17 cellular contexts compared by ENCODE assay signal in the genomic region with DNA sequence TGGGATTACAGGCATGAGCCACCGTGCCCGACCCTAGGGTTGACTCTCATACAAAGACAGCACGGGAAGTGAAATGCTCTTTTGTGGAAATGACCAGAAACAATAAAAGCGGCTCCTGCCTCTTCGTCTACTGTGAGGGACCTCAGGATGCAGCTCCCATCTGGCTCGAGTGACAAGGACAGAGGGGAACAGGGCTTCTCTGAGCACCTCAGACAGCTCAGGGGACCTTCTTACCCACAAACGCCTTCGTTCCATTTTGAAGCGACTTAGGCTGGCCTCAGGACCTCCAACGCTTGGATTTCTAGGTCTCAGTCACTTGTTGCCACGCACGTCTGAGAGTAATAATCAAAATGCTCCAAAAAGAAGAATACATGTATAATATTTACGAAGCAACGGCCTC. TPM values are rescaled to one million over a fixed set of nuclear protein-coding genes. Genes with fewer than 3 reads are reported as not detected.
DNase-seq lines count a peak whose midpoint lies in the region; ATAC-seq, FAIRE-seq and TF ChIP-seq lines count a peak whose summit lies in the region.
"Had no signal": no experiment of that assay in that cellular context is flagged by ENCODE, and none has a peak within 500 bp of the region (broad histone marks: within the 10 kb centered on the region; RNA-seq: fewer than 3 reads in every experiment).

No MANE protein-coding gene starts in this region.

- H3K4me1 ChIP-seq in A549 (peaks cover 45% of the 10 kb centered on the region; the same call in 2 of the 3 replicates), A673 (ENCODE audit: insufficient read depth, low read length, poor library complexity, severe bottlenecking) (peaks cover 7% of the 10 kb centered on the region), Panc1 (ENCODE audit: control insufficient read depth, insufficient read depth, low read length) (peaks cover 10% of the 10 kb centered on the region), osteoblast (ENCODE audit: insufficient read depth, low read length) (no peaks in the 10 kb centered on the region)

- intact Hi-C loops in A673 (cut with micrococcal nuclease; ENCODE audit: unreplicated experiment), result no loop called here
- intact Hi-C loops in Panc1 (cut with micrococcal nuclease; ENCODE audit: unreplicated experiment), result no loop called here

- H3K4me3 ChIP-seq in A549 (peak overlapping the region; percentile 90), A673 (ENCODE audit: low read depth, low read length, poor library complexity, severe bottlenecking) (peak overlapping the region; percentile 26), Panc1 (ENCODE audit: low read depth in 2 of 2, low read length in 2 of 2) (peak overlapping the region; percentile 61 to 63), osteoblast (ENCODE audit: insufficient read depth, low read length) (no peak overlapping the region)
- H3K4me3 ChIP-seq: BLaER1, GM23338 had no signal

- H3K27me3 ChIP-seq in A673 (replicated peaks; ENCODE audit: insufficient read depth, low read depth, low read length, poor library complexity) (no peaks in the 10 kb centered on the region), Panc1 (ENCODE audit: control insufficient read depth, insufficient read depth, low read length) (no peaks in the 10 kb centered on the region), osteoblast (ENCODE audit: insufficient read depth, low read length) (no peaks in the 10 kb centered on the region)
- H3K27me3 ChIP-seq: BLaER1 had no signal

- BruUV-seq in A673 (replicated peaks; lab: Mats Ljungman, UMichigan) (no TSS peak), Panc1 (replicated peaks; lab: Mats Ljungman, UMichigan) (no TSS peak)

- WGBS in A549 (ENCODE audit: missing lambda C conversion rate), result 90% methylated on average over 14 of the region's 14 CpGs

- POLR2A ChIA-PET in A549 (lab: Yijun Ruan, JAX) (interaction anchor here (1.3 to 1.6 kb wide), 2 partner anchors 36 to 48 kb away, joined by 3 to 4 read pairs; partner anchors contain the start of genes ZNF280A and ZNF280B), A673 (lab: Charles Lee; ENCODE audit: low non-redundant PET) (no interaction called here), Panc1 (lab: Charles Lee) (no interaction called here)

- no peak overlapping the region for H3K27ac Mint-ChIP-seq in osteocyte (ENCODE audit: unreplicated experiment)
- H3K27ac Mint-ChIP-seq: CD14-positive monocyte; CD4-positive, alpha-beta memory T cell; GM23338 had no signal

- H3K4me2 ChIP-seq in A549, result peak overlapping the region; percentile 73
- no peak overlapping the region for H3K4me2 ChIP-seq in osteoblast (ENCODE audit: insufficient read depth, low read length)
- H3K4me2 ChIP-seq: BLaER1, GM23338 had no signal

- no peak for TF ChIP-seq POLR2A in A549 (IDR thresholded peaks at IDR 0.05; ENCODE audit: low read length)

- no peaks in the 10 kb centered on the region for H3K36me3 Mint-ChIP-seq in osteocyte (ENCODE audit: unreplicated experiment)
- H3K36me3 Mint-ChIP-seq: CD14-positive monocyte; CD4-positive, alpha-beta memory T cell had no signal

- H3K9me3 Mint-ChIP-seq in osteocyte (ENCODE audit: unreplicated experiment), result no peaks in the 10 kb centered on the region
- H3K9me3 Mint-ChIP-seq: CD4-positive, alpha-beta memory T cell had no signal

- no peaks in the 10 kb centered on the region for H4K20me1 ChIP-seq in osteoblast (ENCODE audit: insufficient read depth, low read length)
- H4K20me1 ChIP-seq: BLaER1 had no signal

- TF ChIP-seq CTCF in A549 (IDR thresholded peaks at IDR 0.05) (no peak), A673 (conservative IDR thresholded peaks at IDR 0.05; ENCODE audit: low read depth, low read length) (no peak), Panc1 (IDR thresholded peaks at IDR 0.05) (no peak), osteoblast (IDR thresholded peaks at IDR 0.05; ENCODE audit: extremely low read depth, low read depth, low read length) (no peak), osteocyte (IDR thresholded peaks at IDR 0.05) (no peak)

- H3K9me3 ChIP-seq in A549, result no peaks in the 10 kb centered on the region
- no peaks in the 10 kb centered on the region for H3K9me3 ChIP-seq in A673 (ENCODE audit: low read depth, low read length, poor library complexity, severe bottlenecking)
- no peaks in the 10 kb centered on the region for H3K9me3 ChIP-seq in Panc1 (ENCODE audit: control insufficient read depth, insufficient read depth, low read depth, low read length)
- no peaks in the 10 kb centered on the region for H3K9me3 ChIP-seq in osteoblast (ENCODE audit: low read depth, low read length)

- ATAC-seq in A549 (no peak), Panc1 (no peak)
- ATAC-seq: GM23338 had no signal

- FAIRE-seq in A549 (lab: Jason Lieb, UNC), result no peak
- FAIRE-seq: A204.1, H54 had no signal

- DNase-seq in A549 (ENCODE audit: low read depth in 1 of 2, low spot score in 1 of 2) (no peak), A673 (ENCODE audit: low spot score) (no peak), Panc1 (ENCODE audit: low read depth, low spot score) (no peak), osteoblast (ENCODE audit: insufficient read length, low spot score, missing footprints) (peak; percentile 66), osteocyte (ENCODE audit: extremely low spot score, unreplicated experiment) (no peak), SW480 (ENCODE audit: low spot score) (no peak)
- DNase-seq: Calu3; CD4-positive, alpha-beta memory T cell; DMS79 treated with DMSO at 0.1 percent for 48 hours; GF-D8; HCEC 1CT had no signal

- H3K36me3 ChIP-seq in A673 (ENCODE audit: insufficient read depth, low read length, poor library complexity, severe bottlenecking) (no peaks in the 10 kb centered on the region), Panc1 (ENCODE audit: control insufficient read depth, insufficient read depth, low read length) (peaks cover 3% of the 10 kb centered on the region; the same call in 1 of the 2 replicates), osteoblast (ENCODE audit: insufficient read depth, low read length) (no peaks in the 10 kb centered on the region)
- H3K36me3 ChIP-seq: BLaER1 had no signal

- CTCF ChIA-PET in A549 (lab: Yijun Ruan, JAX) (interaction anchor here (0.6 to 0.7 kb wide), 3 partner anchors 12 to 478 kb away, joined by 3 to 4 read pairs (median 3); no protein-coding TSS in a partner anchor), A673 (lab: Charles Lee) (no interaction called here), Panc1 (lab: Charles Lee) (no interaction called here)

- H3K27me3 Mint-ChIP-seq in osteocyte (ENCODE audit: unreplicated experiment), result peaks cover 9% of the 10 kb centered on the region
- H3K27me3 Mint-ChIP-seq: CD4-positive, alpha-beta memory T cell had no signal

- no peaks in the 10 kb centered on the region for H3K79me2 ChIP-seq in osteoblast (ENCODE audit: insufficient read depth, low read length)

- no peak overlapping the region for H3K4me3 Mint-ChIP-seq in osteocyte (ENCODE audit: unreplicated experiment)
- H3K4me3 Mint-ChIP-seq: CD14-positive monocyte; CD4-positive, alpha-beta memory T cell; GM23338 had no signal

- H3K27ac ChIP-seq in A549 (peak overlapping the region; percentile 96 to 99), A673 (ENCODE audit: low read depth, low read length, poor library complexity, severe bottlenecking) (no peak overlapping the region), Panc1 (ENCODE audit: low read length) (peak overlapping the region; percentile 84), osteoblast (ENCODE audit: low read depth, low read length) (no peak overlapping the region)
- H3K27ac ChIP-seq: BLaER1 had no signal

- TF ChIP-seq RAD21 in A549 (conservative IDR thresholded peaks at IDR 0.05 in 1 of 2, IDR thresholded peaks at IDR 0.05 in 1 of 2), result no peak

- no peak for TF ChIP-seq EP300 in A549 (IDR thresholded peaks at IDR 0.05)

- in situ Hi-C loops in Panc1 (cut with HindIII; ENCODE audit: low pct_unique_long_range_greater_than_20kb, low sequenced_read_pairs), result no loop called here

- H3K4me1 Mint-ChIP-seq in osteocyte (ENCODE audit: unreplicated experiment), result no peaks in the 10 kb centered on the region
- H3K4me1 Mint-ChIP-seq: GM23338 had no signal

- no peak overlapping the region for H2AFZ ChIP-seq in osteoblast (ENCODE audit: low read length)
- H2AFZ ChIP-seq: GM23338 had no signal

TF ChIP-seq in A549, 52 proteins besides CTCF, POLR2A, EP300 and RAD21 (continues in another document):
- TF ChIP-seq HOXB5 (CRISPR knock-in tag; IDR thresholded peaks at IDR 0.05) (no peak), ZFP36 (IDR thresholded peaks at IDR 0.05; ENCODE audit: borderline replicate concordance, partially characterized antibody) (no peak)

RNA-seq across cellular contexts. Expression of gene PRAME, which starts 2.5 kb away (rescaled TPM):
- polyA plus RNA-seq in A549 (2011; rRNA removed) (173 and 228 TPM in 2 replicates), A549 (2017; fragmentation: RNase III; extraction: RNeasy Plus Mini Kit Qiagen cat#74134 plus additional on column Dnase treatment) (112 to 143 TPM (median 130 TPM) in 3 replicates)
- polyA plus RNA-seq in A549 (2012; cell fraction: cytosol; rRNA removed), result 136 and 155 TPM in 2 replicates
- 271 and 295 TPM in 2 replicates for polyA plus RNA-seq in A549 (2012; cell fraction: nucleus; rRNA removed)
- 111 and 127 TPM in 2 replicates for polyA minus RNA-seq in A549 (2011; rRNA and poly(A)+ RNA removed)
- total RNA-seq in A673 (2021) (14.1 and 35.4 TPM in 2 replicates), Panc1 (2021; ENCODE audit: unreplicated experiment) (68.4 TPM), osteoblast (under 0.01 and 0.36 TPM in 2 replicates), osteocyte (not detected in 2 replicates)
- 94.9 TPM for polyA plus RNA-seq in Panc1 (2012; ENCODE audit: insufficient read length)
- total RNA-seq: CD4-positive, alpha-beta memory T cell; GM23338 had no signal
- polyA plus RNA-seq: CD14-positive monocyte; CD4-positive, alpha-beta memory T cell; GM23338 had no signal

RNA-seq across cellular contexts. Expression of gene ZNF280A, which starts 36.5 kb away (rescaled TPM):
- 2.7 and 3.0 TPM in 2 replicates for polyA plus RNA-seq in A549 (2011; rRNA removed)
- polyA plus RNA-seq in A549 (2012; cell fraction: cytosol; rRNA removed), result 0.53 and 0.57 TPM in 2 replicates
- polyA plus RNA-seq in A549 (2012; cell fraction: nucleus; rRNA removed), result 0.30 and 0.33 TPM in 2 replicates
- polyA plus RNA-seq in A549 (2017; fragmentation: RNase III; extraction: RNeasy Plus Mini Kit Qiagen cat#74134 plus additional on column Dnase treatment), result 1.8 to 2.1 TPM (median 2.0 TPM) in 3 replicates
- polyA minus RNA-seq in A549 (2011; rRNA and poly(A)+ RNA removed), result 1.9 and 2.8 TPM in 2 replicates
- total RNA-seq in A673 (2021), result not detected in 2 replicates
- 0.10 TPM for total RNA-seq in Panc1 (2021; ENCODE audit: unreplicated experiment)
- polyA plus RNA-seq in Panc1 (2012; ENCODE audit: insufficient read length), result 0.10 TPM
- not detected in 2 replicates for total RNA-seq in osteoblast
- not detected in 2 replicates for total RNA-seq in osteocyte
- total RNA-seq: Calu3; CD4-positive, alpha-beta memory T cell; GM23338 had no signal
- polyA plus RNA-seq: AG04450; CD14-positive monocyte; CD4-positive, alpha-beta memory T cell; GM23338 had no signal

RNA-seq across cellular contexts. Expression of gene ZNF280B, which starts 48.0 kb away (rescaled TPM):
- polyA plus RNA-seq in A549 (2011; rRNA removed), result 3.9 and 5.1 TPM in 2 replicates
- polyA plus RNA-seq in A549 (2012; cell fraction: cytosol; rRNA removed), result 0.69 and 0.71 TPM in 2 replicates
- polyA plus RNA-seq in A549 (2012; cell fraction: nucleus; rRNA removed), result 0.34 and 0.69 TPM in 2 replicates
- 1.9 to 2.3 TPM (median 2.3 TPM) in 3 replicates for polyA plus RNA-seq in A549 (2017; fragmentation: RNase III; extraction: RNeasy Plus Mini Kit Qiagen cat#74134 plus additional on column Dnase treatment)
- 5.4 and 5.8 TPM in 2 replicates for polyA minus RNA-seq in A549 (2011; rRNA and poly(A)+ RNA removed)
- total RNA-seq in A673 (2021), result 7.7 and 7.8 TPM in 2 replicates
- 0.10 TPM for total RNA-seq in Panc1 (2021; ENCODE audit: unreplicated experiment)
- polyA plus RNA-seq in Panc1 (2012; ENCODE audit: insufficient read length), result not detected
- total RNA-seq in osteoblast, result 1.1 and 1.5 TPM in 2 replicates
- 2.1 and 2.3 TPM in 2 replicates for total RNA-seq in osteocyte
- polyA plus RNA-seq: CD14-positive monocyte had no signal

Comparison
In these comparisons a context has a peak if more than half of its experiments do, and no peak if none do; other contexts are left out.
1. H3K27ac ChIP-seq: peak in A549 (2 of 2) and Panc1 (single experiment); none in A673 (single experiment) and osteoblast (single experiment).
2. RNA of gene PRAME, which starts 2.5 kb away (total RNA-seq): 68.4 TPM in Panc1 (single experiment) and 14.1 to 35.4 TPM in A673; under 0.01 to 0.36 TPM in osteoblast and not detected in osteocyte; every median in the first group is over 10 times any median in the second.